In the genomic region with DNA sequence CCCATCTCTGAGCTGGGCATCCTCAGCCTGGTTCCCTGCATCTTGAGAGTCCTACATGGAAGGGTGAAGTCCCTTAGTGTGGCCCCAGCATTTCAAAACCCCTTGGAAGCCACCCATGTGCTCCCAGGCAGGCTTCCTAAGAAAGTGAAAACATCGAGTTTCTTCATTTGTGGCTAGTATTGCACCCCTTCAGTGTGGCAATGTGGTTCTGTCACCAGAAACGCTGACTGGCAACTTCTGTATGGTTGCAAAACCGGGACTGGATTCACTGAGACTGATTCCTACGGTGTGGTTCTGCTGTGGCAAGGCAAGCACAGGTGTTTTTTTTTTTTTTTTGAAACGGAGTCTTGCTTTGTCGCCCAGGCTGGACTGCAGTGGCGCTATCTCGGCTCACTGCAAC, we compare ENCODE assay signal across 12 cellular contexts. TPM values are rescaled to one million over a fixed set of nuclear protein-coding genes. Genes with fewer than 3 reads are reported as not detected.
DNase-seq lines count a peak whose midpoint lies in the region; ATAC-seq and FAIRE-seq lines count a peak whose summit lies in the region.
"Had no signal": no experiment of that assay in that cellular context is flagged by ENCODE, and none has a peak within 500 bp of the region (broad histone marks: within the 10 kb centered on the region; RNA-seq: fewer than 3 reads in every experiment).

No MANE protein-coding gene starts in this region.

- intact Hi-C loops in cardiac septum (cut with DNase I): no loop called here
- intact Hi-C loops in sciatic nerve (cut with DNase I): no loop called here

- no peak for DNase-seq in GM19239 (ENCODE audit: insufficient read length, low spot score)
- peak; percentile 80 for DNase-seq in RPMI8226
- peak; percentile 78 for DNase-seq in cardiac septum (ENCODE audit: low spot score)
- no peak for DNase-seq in sciatic nerve (ENCODE audit: low spot score)
- no peak for DNase-seq in NK-92 (lab: John Stamatoyannopoulos, UW; ENCODE audit: unreplicated experiment)
- no peak for DNase-seq in NCI-H446 treated with DMSO at 0.1 percent for 48 hours (lab: John Stamatoyannopoulos, UW)
- no peak for DNase-seq in DMS79 (lab: John Stamatoyannopoulos, UW)
- DNase-seq in SK-N-DZ (ENCODE audit: low spot score): no peak
- DNase-seq: activated CD4-positive, alpha-beta T cell treated with anti-CD3 and anti-CD28 coated beads for 48 hours; NCI-H1105; NCI-H526 had no signal

- peak; percentile 69 for FAIRE-seq in GM19239 (lab: Jason Lieb, UNC)
- FAIRE-seq: endothelial cell of umbilical vein had no signal

- ATAC-seq in sciatic nerve: peak; percentile 61

RNA-seq across cellular contexts. Expression of a gene that starts 9.0 kb away (rescaled TPM):
- 37.0 TPM for total RNA-seq in cardiac septum
- total RNA-seq in sciatic nerve: 70.1 TPM
- polyA plus RNA-seq in SK-N-DZ (2014; cell fraction: cytosol; rRNA removed): 52.3 and 55.7 TPM in 2 replicates
- 20.8 and 28.7 TPM in 2 replicates for polyA plus RNA-seq in SK-N-DZ (2014; cell fraction: nucleus; rRNA removed)

Comparison
In these comparisons a context has a peak if more than half of its experiments do, and no peak if none do; other contexts are left out.
1. DNase-seq: peak in RPMI8226 (single experiment) and cardiac septum (single experiment); none in GM19239 (single experiment), sciatic nerve (single experiment), NK-92 (single experiment), NCI-H446 treated with DMSO at 0.1 percent for 48 hours (single experiment), DMS79 (single experiment) and SK-N-DZ (single experiment).